ENCODE assay signal across 20 cellular contexts in genomic region chr13:110816500-110816899, GRCh38.
"Had no signal": no experiment of that assay in that cellular context is flagged by ENCODE, and none has a peak within 500 bp of the region (broad histone marks: within the 10 kb centered on the region; RNA-seq: fewer than 3 reads in every experiment).

No MANE protein-coding gene starts in this region.

- H3K36me3 ChIP-seq: cardiac muscle cell, left lung, pancreas, right lobe of liver, thoracic aorta had no signal

- H3K27me3 ChIP-seq: right lobe of liver had no signal

- DNase-seq: activated B cell treated with CpG ODN at 0.5 μM for 24 hours; activated CD4-positive, alpha-beta T cell treated with anti-CD3 and anti-CD28 coated beads for 36 hours; activated CD4-positive, alpha-beta T cell treated with anti-CD3 and anti-CD28 coated beads, Interleukin-2, amount 50 U/mL, for 4 hours; activated gamma-delta T cell; body of pancreas; effector CD4-positive, alpha-beta T cell; erythroblast; foreskin fibroblast; kidney; left lung; pancreas; right lobe of liver; stimulated activated CD4-positive, alpha-beta T cell treated with anti-CD3 and anti-CD28 coated beads, Interleukin-2, amount 100 ng/mL, for 48 hours; stimulated activated CD8-positive, alpha-beta memory T cell treated with anti-CD3 and anti-CD28 coated beads, Interleukin-4, amount 100 ng/mL, for 48 hours; stimulated activated naive B cell treated with anti-CD40 and anti-IgM and Interleukin-4, amounts not matched to agents 10 μg/mL and 1 μg/mL and 100 μg/mL, for 72 hours; T1000 had no signal

- ATAC-seq: activated CD4-positive, alpha-beta T cell treated with anti-CD3 and anti-CD28 coated beads for 36 hours; body of pancreas; natural killer cell treated with Interleukin-12 subunit alpha and Interleukin-12 subunit beta and Interleukin-15 and Interleukin-18, amount 100 ng/mL, for 72 hours; pancreas; right lobe of liver; stimulated activated naive B cell treated with anti-CD40 and anti-IgM and Interleukin-4, amounts not matched to agents 10 μg/mL and 1 μg/mL and 100 μg/mL, for 72 hours had no signal

- H3K9me3 ChIP-seq: body of pancreas, left lung, pancreas, thoracic aorta had no signal

- H3K4me3 ChIP-seq: body of pancreas, cardiac muscle cell, left lung, pancreas, right lobe of liver, smooth muscle cell, thoracic aorta had no signal

- H3K27ac ChIP-seq: body of pancreas, cardiac muscle cell, left lung, pancreas, right lobe of liver, thoracic aorta had no signal

- H3K4me1 ChIP-seq: pancreas had no signal
